Comparison of ENCODE assay signal across 36 cellular contexts in the genomic region with DNA sequence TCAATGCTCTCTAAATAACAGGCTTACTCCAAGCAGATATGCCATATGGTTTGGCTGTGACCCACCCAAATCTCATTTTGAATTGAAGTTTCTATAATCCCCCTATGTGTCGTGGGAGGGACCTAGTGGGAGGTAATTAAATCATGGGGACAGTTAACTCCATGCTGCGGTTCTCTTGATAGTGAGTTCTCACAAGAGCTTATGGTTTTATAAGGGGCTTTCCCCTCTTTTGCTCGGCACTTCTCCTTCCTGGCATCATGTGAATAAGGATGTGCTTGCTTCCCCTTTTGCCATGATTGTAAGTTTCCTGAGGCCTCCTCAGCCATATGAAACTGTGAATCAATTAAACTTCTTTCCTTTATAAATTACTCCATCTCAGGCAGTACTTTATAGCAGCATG.
"Had no signal": no experiment of that assay in that cellular context is flagged by ENCODE, and none has a peak within 500 bp of the region (broad histone marks: within the 10 kb centered on the region; RNA-seq: fewer than 3 reads in every experiment).

No MANE protein-coding gene starts in this region.

- H3K4me1 Mint-ChIP-seq: activated CD4-positive, alpha-beta memory T cell treated with anti-CD3 and anti-CD28 coated beads, Interleukin-2, amount 10 ng/mL, durations not matched to agents 7 days and 5 days; activated CD4-positive, alpha-beta T cell treated with anti-CD3 and anti-CD28 coated beads, Interleukin-2, amount 10 ng/mL, durations not matched to agents 7 days and 5 days; activated T-helper 17 cell treated with anti-CD3 and anti-CD28 coated beads, Interleukin-2, amount 50 U/mL, for 72 hours; immature natural killer cell; neural crest cell; stimulated activated effector memory CD8-positive, alpha-beta T cell treated with anti-CD3 and anti-CD28 coated beads, Interleukin-12 subunit alpha, Interleukin-12 subunit beta, amount 100 ng/mL, for 72 hours; WTC11 had no signal

- H3K4me3 ChIP-seq: esophagus muscularis mucosa, heart left ventricle, psoas muscle, sigmoid colon, suprapubic skin, tibial artery, upper lobe of right lung had no signal

- H3K9me3 Mint-ChIP-seq: activated CD4-positive, alpha-beta memory T cell treated with anti-CD3 and anti-CD28 coated beads, Interleukin-2, amount 10 ng/mL, durations not matched to agents 7 days and 5 days; activated CD4-positive, alpha-beta T cell treated with anti-CD3 and anti-CD28 coated beads, Interleukin-2, amount 10 ng/mL, durations not matched to agents 7 days and 5 days; activated T-cell treated with anti-CD3 and anti-CD28 coated beads, Interleukin-2, amount 50 U/mL, for 24 hours; neural crest cell had no signal

- H3K27ac ChIP-seq: brain microvascular endothelial cell, esophagus muscularis mucosa, foreskin keratinocyte, heart left ventricle, parathyroid adenoma, psoas muscle, sigmoid colon, suprapubic skin, tibial artery, upper lobe of right lung had no signal

- ATAC-seq: activated T-helper 17 cell treated with anti-CD3 and anti-CD28 coated beads, Interleukin-2, amount 50 U/mL, for 72 hours; foreskin keratinocyte; heart left ventricle; left colon; naive thymus-derived CD4-positive, alpha-beta T cell; psoas muscle; stimulated activated effector memory CD8-positive, alpha-beta T cell treated with anti-CD3 and anti-CD28 coated beads, Interleukin-12 subunit alpha, Interleukin-12 subunit beta, amount 100 ng/mL, for 72 hours; upper lobe of right lung; WTC11 had no signal

- H3K27me3 Mint-ChIP-seq: activated CD4-positive, alpha-beta memory T cell treated with anti-CD3 and anti-CD28 coated beads, Interleukin-2, amount 10 ng/mL, durations not matched to agents 7 days and 5 days; activated CD4-positive, alpha-beta T cell treated with anti-CD3 and anti-CD28 coated beads, Interleukin-2, amount 10 ng/mL, durations not matched to agents 7 days and 5 days; activated T-cell treated with anti-CD3 and anti-CD28 coated beads, Interleukin-2, amount 50 U/mL, for 24 hours; activated T-helper 17 cell treated with anti-CD3 and anti-CD28 coated beads, Interleukin-2, amount 50 U/mL, for 72 hours; dendritic cell treated with granulocyte-macrophage colony-stimulating factor and Interleukin-4, amounts not matched to agents 40 ng/mL and 50 ng/mL, for 4 days; naive thymus-derived CD4-positive, alpha-beta T cell had no signal

- H3K36me3 Mint-ChIP-seq: stimulated activated effector memory CD8-positive, alpha-beta T cell treated with anti-CD3 and anti-CD28 coated beads, Interleukin-12 subunit alpha, Interleukin-12 subunit beta, amount 100 ng/mL, for 72 hours had no signal

- H3K9ac ChIP-seq: parathyroid adenoma had no signal

- H2AFZ ChIP-seq: parathyroid adenoma had no signal

- H3K4me3 Mint-ChIP-seq: activated CD4-positive, alpha-beta memory T cell treated with anti-CD3 and anti-CD28 coated beads, Interleukin-2, amount 10 ng/mL, durations not matched to agents 7 days and 5 days; activated CD4-positive, alpha-beta T cell treated with anti-CD3 and anti-CD28 coated beads, Interleukin-2, amount 10 ng/mL, durations not matched to agents 7 days and 5 days; activated T-cell treated with anti-CD3 and anti-CD28 coated beads, Interleukin-2, amount 50 U/mL, for 24 hours; activated T-helper 17 cell treated with anti-CD3 and anti-CD28 coated beads, Interleukin-2, amount 50 U/mL, for 72 hours; dendritic cell treated with granulocyte-macrophage colony-stimulating factor and Interleukin-4, amounts not matched to agents 40 ng/mL and 50 ng/mL, for 4 days; immature natural killer cell; naive thymus-derived CD4-positive, alpha-beta T cell; neural crest cell; stimulated activated effector memory CD8-positive, alpha-beta T cell treated with anti-CD3 and anti-CD28 coated beads, Interleukin-12 subunit alpha, Interleukin-12 subunit beta, amount 100 ng/mL, for 72 hours; WTC11 had no signal

- H3K9me3 ChIP-seq: esophagus muscularis mucosa, psoas muscle, sigmoid colon, suprapubic skin, tibial artery, upper lobe of right lung had no signal

- H3K27ac Mint-ChIP-seq: activated CD4-positive, alpha-beta memory T cell treated with anti-CD3 and anti-CD28 coated beads, Interleukin-2, amount 10 ng/mL, durations not matched to agents 7 days and 5 days; activated CD4-positive, alpha-beta T cell treated with anti-CD3 and anti-CD28 coated beads, Interleukin-2, amount 10 ng/mL, durations not matched to agents 7 days and 5 days; activated T-cell treated with anti-CD3 and anti-CD28 coated beads, Interleukin-2, amount 50 U/mL, for 24 hours; activated T-helper 17 cell treated with anti-CD3 and anti-CD28 coated beads, Interleukin-2, amount 50 U/mL, for 72 hours; dendritic cell treated with granulocyte-macrophage colony-stimulating factor and Interleukin-4, amounts not matched to agents 40 ng/mL and 50 ng/mL, for 4 days; immature natural killer cell; naive thymus-derived CD4-positive, alpha-beta T cell; stimulated activated effector memory CD8-positive, alpha-beta T cell treated with anti-CD3 and anti-CD28 coated beads, Interleukin-12 subunit alpha, Interleukin-12 subunit beta, amount 100 ng/mL, for 72 hours; WTC11 had no signal

- H3K27me3 ChIP-seq: brain microvascular endothelial cell, esophagus muscularis mucosa, foreskin keratinocyte, heart left ventricle, sigmoid colon, suprapubic skin, tibial artery, upper lobe of right lung had no signal

- H3K79me2 ChIP-seq: parathyroid adenoma had no signal

- H3K4me1 ChIP-seq: foreskin keratinocyte, heart left ventricle, parathyroid adenoma, psoas muscle, upper lobe of right lung had no signal

- DNase-seq: activated CD4-positive, alpha-beta memory T cell treated with anti-CD3 and anti-CD28 coated beads, Interleukin-2, amount 10 ng/mL, durations not matched to agents 7 days and 5 days; activated CD4-positive, alpha-beta T cell treated with anti-CD3 and anti-CD28 coated beads for 1 hour; activated CD4-positive, alpha-beta T cell treated with anti-CD3 and anti-CD28 coated beads, Interleukin-2, amount 10 ng/mL, durations not matched to agents 7 days and 5 days; activated CD8-positive, alpha-beta memory T cell treated with anti-CD3 and anti-CD28 coated beads, Interleukin-2, amount 50 U/mL, for 48 hours; activated gamma-delta T cell treated with Interleukin-2 at 50 U/mL for 16 hours; activated naive CD4-positive, alpha-beta T cell treated with anti-CD3 and anti-CD28 coated beads, Interleukin-2, amount 50 U/mL, for 16 hours; activated T-cell treated with anti-CD3 and anti-CD28 coated beads, Interleukin-2, amount 50 U/mL, for 24 hours; amniotic stem cell; brain microvascular endothelial cell; caudate nucleus; foreskin keratinocyte; heart left ventricle; hypothalamus; immature natural killer cell; kidney; left colon; mammary epithelial cell; midbrain; naive thymus-derived CD4-positive, alpha-beta T cell; nucleus accumbens; psoas muscle; sigmoid colon; small intestine; stimulated activated CD4-positive, alpha-beta T cell treated with anti-CD3 and anti-CD28 coated beads, Interleukin-4, amount 100 ng/mL, for 24 hours; T-helper 9 cell; tibial artery; upper lobe of right lung had no signal

- H3K36me3 ChIP-seq: brain microvascular endothelial cell, esophagus muscularis mucosa, heart left ventricle, sigmoid colon, suprapubic skin, tibial artery, upper lobe of right lung had no signal

- FAIRE-seq: astrocyte had no signal
